ENCODE assay signal across 8 cellular contexts in the genomic region with DNA sequence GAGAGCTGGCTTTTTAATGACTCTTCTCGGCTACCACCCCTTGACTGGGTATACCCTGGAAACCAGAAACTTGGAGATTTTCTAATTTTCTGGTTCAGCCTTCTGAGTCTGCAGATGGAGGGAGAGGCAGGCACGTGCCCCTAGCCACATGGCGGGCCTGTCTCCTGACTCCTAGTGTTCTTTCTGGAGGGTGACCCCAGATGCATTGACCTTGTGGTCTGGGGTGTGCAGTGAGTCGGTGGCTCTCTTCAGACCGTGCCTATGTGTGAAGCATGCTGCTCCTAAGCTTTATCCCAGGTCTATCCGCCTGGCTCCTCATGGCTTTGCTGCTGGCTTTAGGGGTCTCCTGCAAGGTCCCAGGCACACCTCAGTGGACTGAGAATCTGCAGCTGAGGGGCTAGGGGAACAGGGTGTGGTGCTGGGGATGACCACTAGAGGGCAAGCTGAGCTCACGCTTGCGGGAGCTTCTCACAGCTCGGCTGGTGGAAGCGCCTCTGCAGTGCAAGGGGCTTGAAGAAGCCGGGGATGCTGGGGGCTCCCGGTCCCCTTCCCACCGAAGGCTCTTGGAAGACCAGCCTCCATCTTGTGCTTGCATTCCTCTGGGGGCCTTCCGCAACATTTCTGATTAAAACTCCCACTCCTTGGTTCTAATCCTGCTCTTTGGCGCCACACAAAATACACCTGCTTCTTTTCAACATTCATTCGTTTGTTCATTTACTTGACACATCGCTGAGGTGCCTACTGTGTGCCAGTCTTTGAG. TPM values are rescaled to one million over a fixed set of nuclear protein-coding genes. Genes with fewer than 3 reads are reported as not detected.
DNase-seq lines count a peak whose midpoint lies in the region; ATAC-seq, FAIRE-seq and TF ChIP-seq lines count a peak whose summit lies in the region.

No MANE protein-coding gene starts in this region.

- peak; percentile 66 for ATAC-seq in HG03045 (IDR thresholded peaks at IDR 0.05; ENCODE audit: unreplicated experiment)

- peak; percentile 86 for FAIRE-seq in GM18507 (lab: Jason Lieb, UNC)

- POLR2A ChIA-PET in AG04450 (lab: Yijun Ruan, JAX), result no interaction called here

- intact Hi-C loops in lower leg skin (cut with DNase I; ENCODE audit: low total_unique reads), result loop anchor here (1.0 kb wide), 1 partner anchor 380 kb away; no protein-coding TSS in a partner anchor

- TF ChIP-seq CTCF in AG04450 (IDR thresholded peaks at IDR 0.05; ENCODE audit: low read depth, low read length), result peak; percentile 98
- no peak for TF ChIP-seq CTCF in lower leg skin (IDR thresholded peaks at IDR 0.05)

- no peak overlapping the region for H3K27ac ChIP-seq in AG04450 (ENCODE audit: low read depth, low read length)

- WGBS in lower leg skin, 2 donors, result 25% methylated on average over 17 of the region's 17 CpGs

- H3K4me3 ChIP-seq in AG04450 (ENCODE audit: low read depth, low read length), result no peak overlapping the region
- no peak overlapping the region for H3K4me3 ChIP-seq in lower leg skin (ENCODE audit: low read depth, poor library complexity, severe bottlenecking)

- peak; percentile 26 for DNase-seq in AG04450 (ENCODE audit: low read depth, low spot score)
- DNase-seq in GM18507 (ENCODE audit: extremely low spot score, insufficient read length, low read depth), result peak; percentile 43
- DNase-seq in NCI-H2171 treated with DMSO at 0.1 percent for 48 hours (lab: John Stamatoyannopoulos, UW), result peak; percentile 21
- peak; percentile 85 for DNase-seq in activated CD4-positive, alpha-beta T cell treated with anti-CD3 and anti-CD28 coated beads for 48 hours
- peak; percentile 55 for DNase-seq in dedifferentiated amniotic fluid mesenchymal stem cell (ENCODE audit: extremely low spot score)
- peak; percentile 49 to 92 for DNase-seq in lower leg skin (ENCODE audit: low spot score in 2 of 2)
- peak; percentile 37 to 74 (median 55) for DNase-seq in stimulated activated CD4-positive, alpha-beta T cell treated with anti-CD3 and anti-CD28 coated beads, TNF-alpha, amount 100 ng/mL, for 24 hours (ENCODE audit: low read depth in 3 of 3)

- no peak for TF ChIP-seq POLR2A in lower leg skin (IDR thresholded peaks at IDR 0.05)

- CTCF ChIA-PET in AG04450 (lab: Charles Lee), result interaction anchor here (0.5 to 3.9 kb wide), 22 partner anchors 12 to 830 kb away, joined by 3 to 28 read pairs (median 4); no protein-coding TSS in a partner anchor

- peaks cover 4% of the 10 kb centered on the region for H3K27me3 ChIP-seq in AG04450 (ENCODE audit: control insufficient read depth, insufficient read depth, low read length)

- no peaks in the 10 kb centered on the region for H3K9me3 ChIP-seq in AG04450 (ENCODE audit: control insufficient read depth, insufficient read depth, low read length)

RNA-seq across cellular contexts. Expression of a gene that starts 51.8 kb away (rescaled TPM):
- polyA plus RNA-seq in AG04450 (2011; rRNA removed), result not detected in 2 replicates
- not detected in 2 replicates for polyA minus RNA-seq in AG04450 (2011; rRNA and poly(A)+ RNA removed)
- total RNA-seq in lower leg skin, result not detected

RNA-seq across cellular contexts. Expression of a gene that starts 54.7 kb away (rescaled TPM):
- not detected in 2 replicates for polyA plus RNA-seq in AG04450 (2011; rRNA removed)
- polyA minus RNA-seq in AG04450 (2011; rRNA and poly(A)+ RNA removed), result not detected in 2 replicates
- 1 to 10 TPM in 1 of 4 donors, under 1 TPM in 1, not detected in 2; 0.29 to 3.2 TPM for total RNA-seq in lower leg skin

Comparison
In these comparisons a context has a peak if more than half of its experiments do, and no peak if none do; other contexts are left out.
1. DNase-seq: peak in every context shown above with its lines; median percentile 85 in activated CD4-positive, alpha-beta T cell treated with anti-CD3 and anti-CD28 coated beads for 48 hours; 70 in lower leg skin; 55 in dedifferentiated amniotic fluid mesenchymal stem cell; 55 in stimulated activated CD4-positive, alpha-beta T cell treated with anti-CD3 and anti-CD28 coated beads, TNF-alpha, amount 100 ng/mL, for 24 hours; 43 in GM18507; 26 in AG04450; 21 in NCI-H2171 treated with DMSO at 0.1 percent for 48 hours.